In genomic region chr4:139552506-139552905, GRCh38 we compare ENCODE assay signal across 12 cellular contexts. TPM values are rescaled to one million over a fixed set of nuclear protein-coding genes. Genes with fewer than 3 reads are reported as not detected.
A peak's percentile ranks its signal among the peaks of the same experiment; 100 is the strongest.
DNase-seq lines count a peak whose midpoint lies in the region; ATAC-seq and TF ChIP-seq lines count a peak whose summit lies in the region.
"Had no signal": no experiment of that assay in that cellular context is flagged by ENCODE, and none has a peak within 500 bp of the region (broad histone marks: within the 10 kb centered on the region; RNA-seq: fewer than 3 reads in every experiment).

No MANE protein-coding gene starts in this region.

- peak overlapping the region; percentile 98 to 99 (median 99) for H3K27ac ChIP-seq in esophagus muscularis mucosa (replicated peaks in 1 of 4)
- H3K27ac ChIP-seq in psoas muscle, result peak overlapping the region; percentile 99
- H3K27ac ChIP-seq: colonic mucosa had no signal

- intact Hi-C loops in esophagus muscularis mucosa (cut with DNase I), result no loop called here
- intact Hi-C loops in psoas muscle (cut with DNase I), result no loop called here

- H3K4me2 ChIP-seq in Loucy (ENCODE audit: low read depth, low read length, poor library complexity, severe bottlenecking), result peak overlapping the region; percentile 91

- H3K27me3 ChIP-seq in Loucy (ENCODE audit: insufficient read depth, low read length, poor library complexity, severe bottlenecking), result no peaks in the 10 kb centered on the region
- H3K27me3 ChIP-seq in esophagus muscularis mucosa, result no peaks in the 10 kb centered on the region
- no peaks in the 10 kb centered on the region for H3K27me3 ChIP-seq in psoas muscle (ENCODE audit: insufficient read depth in 3 of 3, low read length in 2 of 3)
- H3K27me3 ChIP-seq: colonic mucosa, right lobe of liver had no signal

- no peak for TF ChIP-seq CTCF in Loucy (conservative IDR thresholded peaks at IDR 0.05; ENCODE audit: low read length)
- no peak for TF ChIP-seq CTCF in esophagus muscularis mucosa (IDR thresholded peaks at IDR 0.05)
- no peak for TF ChIP-seq CTCF in psoas muscle (IDR thresholded peaks at IDR 0.05)

- DNase-seq in AG20443 (ENCODE audit: low spot score) (peak; percentile 58), esophagus muscularis mucosa (ENCODE audit: extremely low spot score) (no peak), psoas muscle (no peak), NK-92 (lab: John Stamatoyannopoulos, UW; ENCODE audit: unreplicated experiment) (no peak), NCI-H2196 (lab: John Stamatoyannopoulos, UW; ENCODE audit: unreplicated experiment) (no peak), NCI-H128 (lab: John Stamatoyannopoulos, UW; ENCODE audit: unreplicated experiment) (no peak)
- DNase-seq: colonic mucosa, immature natural killer cell, NCI-H2171 treated with DMSO at 0.1 percent for 48 hours, right lobe of liver had no signal

- no peak overlapping the region for H2AFZ ChIP-seq in Loucy (ENCODE audit: low read length)

- H4K20me1 ChIP-seq in Loucy (ENCODE audit: insufficient read depth, low read length, poor library complexity, severe bottlenecking), result peaks cover 60% of the 10 kb centered on the region

- H3K36me3 ChIP-seq in Loucy (ENCODE audit: insufficient read depth, low read length) (peaks cover 1% of the 10 kb centered on the region; the same call in 1 of the 2 replicates), esophagus muscularis mucosa (no peaks in the 10 kb centered on the region), psoas muscle (ENCODE audit: insufficient read depth in 1 of 2, low read depth in 1 of 2) (no peaks in the 10 kb centered on the region)
- H3K36me3 ChIP-seq: colonic mucosa, right lobe of liver had no signal

- no peaks in the 10 kb centered on the region for H3K9me2 ChIP-seq in Loucy (replicated peaks; ENCODE audit: low read depth, low read length)

- TF ChIP-seq POLR2A in esophagus muscularis mucosa (IDR thresholded peaks at IDR 0.05; ENCODE audit: low read depth), result no peak

- no peak for TF ChIP-seq EP300 in esophagus muscularis mucosa (IDR thresholded peaks at IDR 0.05)

- ATAC-seq in psoas muscle, result no peak
- ATAC-seq in HG03139 (IDR thresholded peaks at IDR 0.05; ENCODE audit: unreplicated experiment), result no peak
- ATAC-seq: right lobe of liver had no signal

- H3K4me3 ChIP-seq in Loucy (ENCODE audit: low read length, poor library complexity, severe bottlenecking), result peak overlapping the region; percentile 85
- peak overlapping the region in 2 of 4 donors; percentile 1 to 21 for H3K4me3 ChIP-seq in esophagus muscularis mucosa
- peak overlapping the region; percentile 39 for H3K4me3 ChIP-seq in psoas muscle
- H3K4me3 ChIP-seq: colonic mucosa, right lobe of liver had no signal

- peaks cover 78% of the 10 kb centered on the region for H3K79me2 ChIP-seq in Loucy (ENCODE audit: insufficient read depth, low read length)

- H3K4me1 ChIP-seq in Loucy (ENCODE audit: insufficient read depth, low read length, poor library complexity, severe bottlenecking) (peaks cover 65% of the 10 kb centered on the region), esophagus muscularis mucosa (peaks cover 52 to 77% (median 69%) of the 10 kb centered on the region in 4 donors), psoas muscle (peaks cover 65% of the 10 kb centered on the region)
- H3K4me1 ChIP-seq: colonic mucosa had no signal

- 46% methylated on average over 4 of the region's 4 CpGs for WGBS in esophagus muscularis mucosa
- 22 to 41% (median 25%) methylated on average over 4 of the region's 4 CpGs for WGBS in psoas muscle, 3 donors

- H3K9me3 ChIP-seq in Loucy (ENCODE audit: insufficient read depth, low read depth, low read length) (no peaks in the 10 kb centered on the region), esophagus muscularis mucosa (no peaks in the 10 kb centered on the region), psoas muscle (no peaks in the 10 kb centered on the region)
- H3K9me3 ChIP-seq: colonic mucosa, right lobe of liver had no signal

- H3K9ac ChIP-seq in Loucy (ENCODE audit: low read depth, low read length, poor library complexity, severe bottlenecking), result peak overlapping the region; percentile 83

- H3F3A ChIP-seq in Loucy (ENCODE audit: low read depth), result peaks cover 3% of the 10 kb centered on the region

RNA-seq across cellular contexts. Expression of gene SETD7, which starts 3.5 kb away (rescaled TPM):
- total RNA-seq in esophagus muscularis mucosa (10 to 100 TPM; 54.4 to 96.0 (median 63.9) TPM), psoas muscle (10 to 100 TPM; 78.4 to 96.0 (median 91.4) TPM)
- polyA plus RNA-seq in psoas muscle, result 10 to 100 TPM; 15.2 to 70.1 (median 38.8) TPM
